In the genomic region with DNA sequence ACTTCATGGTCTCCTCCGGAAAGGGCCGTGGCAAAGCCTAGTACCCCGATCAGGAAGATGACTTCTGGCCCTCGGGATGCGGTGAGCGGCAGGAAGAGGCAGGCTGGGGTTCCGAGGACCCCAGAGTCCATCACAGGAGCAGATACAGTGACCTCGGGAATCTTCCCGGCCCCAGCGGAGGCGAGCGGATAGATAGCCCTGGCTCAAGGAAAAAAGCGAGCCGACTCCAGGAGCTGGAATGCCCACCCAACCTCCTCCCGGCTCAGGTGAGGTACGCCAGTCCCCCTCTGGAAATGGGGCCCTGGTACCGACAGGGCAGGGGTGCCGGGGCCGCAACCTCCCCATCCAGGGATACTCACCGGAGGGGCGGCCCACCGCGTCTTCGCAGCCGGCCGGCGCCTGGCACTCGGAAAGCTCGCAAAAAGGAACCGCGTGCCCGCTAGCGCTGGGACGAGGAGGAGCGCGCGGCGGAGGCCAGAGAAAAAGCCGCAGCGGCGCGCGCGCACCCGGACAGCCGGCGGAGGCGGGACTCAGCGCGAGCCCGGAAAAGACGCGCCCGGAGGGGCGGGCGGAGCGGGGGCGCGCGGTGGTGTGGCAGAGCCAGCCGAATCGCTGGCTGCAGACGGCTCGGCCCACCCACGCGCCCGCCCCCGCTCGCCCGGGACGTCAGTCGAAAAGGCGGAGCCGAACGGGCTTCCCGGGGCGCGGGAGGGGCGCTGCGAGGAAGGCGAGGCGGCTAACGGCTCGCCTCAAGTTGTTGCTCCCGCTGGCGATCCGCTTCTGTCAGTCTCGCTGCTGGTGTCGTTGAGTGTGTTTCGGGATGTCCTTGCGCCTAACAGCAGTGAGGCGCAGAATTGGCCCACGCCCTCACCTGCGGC, we compare ENCODE assay signal across 1 cellular context.
TF ChIP-seq lines count a peak whose summit lies in the region.

A gene (minus strand): TSS at position 478 of the 878 bp plus-strand sequence. CDS start 49,894 bp downstream, outside the sequence.

TF ChIP-seq in K562, 482 proteins besides CTCF, POLR2A, EP300 and RAD21 (continued from another document and continues in another):
- TF ChIP-seq, protein P1, sequence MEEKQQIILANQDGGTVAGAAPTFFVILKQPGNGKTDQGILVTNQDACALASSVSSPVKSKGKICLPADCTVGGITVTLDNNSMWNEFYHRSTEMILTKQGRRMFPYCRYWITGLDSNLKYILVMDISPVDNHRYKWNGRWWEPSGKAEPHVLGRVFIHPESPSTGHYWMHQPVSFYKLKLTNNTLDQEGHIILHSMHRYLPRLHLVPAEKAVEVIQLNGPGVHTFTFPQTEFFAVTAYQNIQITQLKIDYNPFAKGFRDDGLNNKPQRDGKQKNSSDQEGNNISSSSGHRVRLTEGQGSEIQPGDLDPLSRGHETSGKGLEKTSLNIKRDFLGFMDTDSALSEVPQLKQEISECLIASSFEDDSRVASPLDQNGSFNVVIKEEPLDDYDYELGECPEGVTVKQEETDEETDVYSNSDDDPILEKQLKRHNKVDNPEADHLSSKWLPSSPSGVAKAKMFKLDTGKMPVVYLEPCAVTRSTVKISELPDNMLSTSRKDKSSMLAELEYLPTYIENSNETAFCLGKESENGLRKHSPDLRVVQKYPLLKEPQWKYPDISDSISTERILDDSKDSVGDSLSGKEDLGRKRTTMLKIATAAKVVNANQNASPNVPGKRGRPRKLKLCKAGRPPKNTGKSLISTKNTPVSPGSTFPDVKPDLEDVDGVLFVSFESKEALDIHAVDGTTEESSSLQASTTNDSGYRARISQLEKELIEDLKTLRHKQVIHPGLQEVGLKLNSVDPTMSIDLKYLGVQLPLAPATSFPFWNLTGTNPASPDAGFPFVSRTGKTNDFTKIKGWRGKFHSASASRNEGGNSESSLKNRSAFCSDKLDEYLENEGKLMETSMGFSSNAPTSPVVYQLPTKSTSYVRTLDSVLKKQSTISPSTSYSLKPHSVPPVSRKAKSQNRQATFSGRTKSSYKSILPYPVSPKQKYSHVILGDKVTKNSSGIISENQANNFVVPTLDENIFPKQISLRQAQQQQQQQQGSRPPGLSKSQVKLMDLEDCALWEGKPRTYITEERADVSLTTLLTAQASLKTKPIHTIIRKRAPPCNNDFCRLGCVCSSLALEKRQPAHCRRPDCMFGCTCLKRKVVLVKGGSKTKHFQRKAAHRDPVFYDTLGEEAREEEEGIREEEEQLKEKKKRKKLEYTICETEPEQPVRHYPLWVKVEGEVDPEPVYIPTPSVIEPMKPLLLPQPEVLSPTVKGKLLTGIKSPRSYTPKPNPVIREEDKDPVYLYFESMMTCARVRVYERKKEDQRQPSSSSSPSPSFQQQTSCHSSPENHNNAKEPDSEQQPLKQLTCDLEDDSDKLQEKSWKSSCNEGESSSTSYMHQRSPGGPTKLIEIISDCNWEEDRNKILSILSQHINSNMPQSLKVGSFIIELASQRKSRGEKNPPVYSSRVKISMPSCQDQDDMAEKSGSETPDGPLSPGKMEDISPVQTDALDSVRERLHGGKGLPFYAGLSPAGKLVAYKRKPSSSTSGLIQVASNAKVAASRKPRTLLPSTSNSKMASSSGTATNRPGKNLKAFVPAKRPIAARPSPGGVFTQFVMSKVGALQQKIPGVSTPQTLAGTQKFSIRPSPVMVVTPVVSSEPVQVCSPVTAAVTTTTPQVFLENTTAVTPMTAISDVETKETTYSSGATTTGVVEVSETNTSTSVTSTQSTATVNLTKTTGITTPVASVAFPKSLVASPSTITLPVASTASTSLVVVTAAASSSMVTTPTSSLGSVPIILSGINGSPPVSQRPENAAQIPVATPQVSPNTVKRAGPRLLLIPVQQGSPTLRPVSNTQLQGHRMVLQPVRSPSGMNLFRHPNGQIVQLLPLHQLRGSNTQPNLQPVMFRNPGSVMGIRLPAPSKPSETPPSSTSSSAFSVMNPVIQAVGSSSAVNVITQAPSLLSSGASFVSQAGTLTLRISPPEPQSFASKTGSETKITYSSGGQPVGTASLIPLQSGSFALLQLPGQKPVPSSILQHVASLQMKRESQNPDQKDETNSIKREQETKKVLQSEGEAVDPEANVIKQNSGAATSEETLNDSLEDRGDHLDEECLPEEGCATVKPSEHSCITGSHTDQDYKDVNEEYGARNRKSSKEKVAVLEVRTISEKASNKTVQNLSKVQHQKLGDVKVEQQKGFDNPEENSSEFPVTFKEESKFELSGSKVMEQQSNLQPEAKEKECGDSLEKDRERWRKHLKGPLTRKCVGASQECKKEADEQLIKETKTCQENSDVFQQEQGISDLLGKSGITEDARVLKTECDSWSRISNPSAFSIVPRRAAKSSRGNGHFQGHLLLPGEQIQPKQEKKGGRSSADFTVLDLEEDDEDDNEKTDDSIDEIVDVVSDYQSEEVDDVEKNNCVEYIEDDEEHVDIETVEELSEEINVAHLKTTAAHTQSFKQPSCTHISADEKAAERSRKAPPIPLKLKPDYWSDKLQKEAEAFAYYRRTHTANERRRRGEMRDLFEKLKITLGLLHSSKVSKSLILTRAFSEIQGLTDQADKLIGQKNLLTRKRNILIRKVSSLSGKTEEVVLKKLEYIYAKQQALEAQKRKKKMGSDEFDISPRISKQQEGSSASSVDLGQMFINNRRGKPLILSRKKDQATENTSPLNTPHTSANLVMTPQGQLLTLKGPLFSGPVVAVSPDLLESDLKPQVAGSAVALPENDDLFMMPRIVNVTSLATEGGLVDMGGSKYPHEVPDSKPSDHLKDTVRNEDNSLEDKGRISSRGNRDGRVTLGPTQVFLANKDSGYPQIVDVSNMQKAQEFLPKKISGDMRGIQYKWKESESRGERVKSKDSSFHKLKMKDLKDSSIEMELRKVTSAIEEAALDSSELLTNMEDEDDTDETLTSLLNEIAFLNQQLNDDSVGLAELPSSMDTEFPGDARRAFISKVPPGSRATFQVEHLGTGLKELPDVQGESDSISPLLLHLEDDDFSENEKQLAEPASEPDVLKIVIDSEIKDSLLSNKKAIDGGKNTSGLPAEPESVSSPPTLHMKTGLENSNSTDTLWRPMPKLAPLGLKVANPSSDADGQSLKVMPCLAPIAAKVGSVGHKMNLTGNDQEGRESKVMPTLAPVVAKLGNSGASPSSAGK (IDR thresholded peaks at IDR 0.05), result peak; percentile 74
- TF ChIP-seq TAF1 (IDR thresholded peaks at IDR 0.05; ENCODE audit: control insufficient read depth, extremely low read depth, insufficient read depth, low read length, severe bottlenecking) (peak; percentile 81), CBX3 (IDR thresholded peaks at IDR 0.05; ENCODE audit: borderline replicate concordance in 1 of 2, low read length in 2 of 2) (0 out of 3 replicates have a peak, but pooled peaks of 1 of the 2 experiments have one; percentile 26), ZNF184 (CRISPR knock-in tag; IDR thresholded peaks at IDR 0.05) (no peak), MEIS2 (IDR thresholded peaks at IDR 0.05; ENCODE audit: partially characterized antibody) (peak; percentile 12), ZFP1 (CRISPR knock-in tag; IDR thresholded peaks at IDR 0.05) (no peak), SP1 (CRISPR knock-in tag; IDR thresholded peaks at IDR 0.05) (peak; percentile 44; the same call in 1 of the 2 replicates), RBFOX2 (IDR thresholded peaks at IDR 0.05; ENCODE audit: low read depth, low read length) (peak; percentile 90), E2F3 (CRISPR knock-in tag; IDR thresholded peaks at IDR 0.05) (no peak), XRCC3 (IDR thresholded peaks at IDR 0.05) (no peak), MYC (IDR thresholded peaks at IDR 0.05; ENCODE audit: low read depth, low read length) (peak; percentile 59; the same call in 1 of the 2 replicates), MYC (CRISPR knock-in tag; IDR thresholded peaks at IDR 0.05; ENCODE audit: borderline replicate concordance, low read depth) (no peak), MAZ (CRISPR knock-in tag; conservative IDR thresholded peaks at IDR 0.05 in 1 of 2, IDR thresholded peaks at IDR 0.05 in 1 of 2) (peak; percentile 61 to 62; a peak in 3 of 4 replicates), JUND (IDR thresholded peaks at IDR 0.05; ENCODE audit: borderline replicate concordance, low read depth, low read length) (0 out of 2 replicates have a peak, but pooled peaks have one; percentile 1), JUND (tag; IDR thresholded peaks at IDR 0.05; ENCODE audit: borderline replicate concordance, low read depth, low read length) (no peak; the same call in 2 of the 3 replicates), ZNF830 (CRISPR knock-in tag; IDR thresholded peaks at IDR 0.05) (no peak), NCOA1 (IDR thresholded peaks at IDR 0.05; ENCODE audit: low read depth) (0 out of 2 replicates have a peak, but pooled peaks have one; percentile 38), ETV6 (IDR thresholded peaks at IDR 0.05; ENCODE audit: borderline replicate concordance in 1 of 2, low read depth in 2 of 2, low read length in 1 of 2) (no peak), ETV6 (CRISPR knock-in tag; IDR thresholded peaks at IDR 0.05; ENCODE audit: borderline replicate concordance) (0 out of 2 replicates have a peak, but pooled peaks have one; percentile 47), STAT5B (CRISPR knock-in tag; IDR thresholded peaks at IDR 0.05) (no peak), NRF1 (conservative IDR thresholded peaks at IDR 0.05 in 1 of 2, IDR thresholded peaks at IDR 0.05 in 1 of 2) (peak; percentile 86)
- TF ChIP-seq, protein P2, sequence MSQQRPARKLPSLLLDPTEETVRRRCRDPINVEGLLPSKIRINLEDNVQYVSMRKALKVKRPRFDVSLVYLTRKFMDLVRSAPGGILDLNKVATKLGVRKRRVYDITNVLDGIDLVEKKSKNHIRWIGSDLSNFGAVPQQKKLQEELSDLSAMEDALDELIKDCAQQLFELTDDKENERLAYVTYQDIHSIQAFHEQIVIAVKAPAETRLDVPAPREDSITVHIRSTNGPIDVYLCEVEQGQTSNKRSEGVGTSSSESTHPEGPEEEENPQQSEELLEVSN (IDR thresholded peaks at IDR 0.05; ENCODE audit: borderline replicate concordance in 1 of 2, extremely low read depth in 1 of 2, insufficient read depth in 1 of 2, insufficient read length in 1 of 2, low read depth in 1 of 2, low read length in 1 of 2, poor library complexity in 1 of 2, severe bottlenecking in 1 of 2), result peak; percentile 26 to 90
- TF ChIP-seq, protein P3, sequence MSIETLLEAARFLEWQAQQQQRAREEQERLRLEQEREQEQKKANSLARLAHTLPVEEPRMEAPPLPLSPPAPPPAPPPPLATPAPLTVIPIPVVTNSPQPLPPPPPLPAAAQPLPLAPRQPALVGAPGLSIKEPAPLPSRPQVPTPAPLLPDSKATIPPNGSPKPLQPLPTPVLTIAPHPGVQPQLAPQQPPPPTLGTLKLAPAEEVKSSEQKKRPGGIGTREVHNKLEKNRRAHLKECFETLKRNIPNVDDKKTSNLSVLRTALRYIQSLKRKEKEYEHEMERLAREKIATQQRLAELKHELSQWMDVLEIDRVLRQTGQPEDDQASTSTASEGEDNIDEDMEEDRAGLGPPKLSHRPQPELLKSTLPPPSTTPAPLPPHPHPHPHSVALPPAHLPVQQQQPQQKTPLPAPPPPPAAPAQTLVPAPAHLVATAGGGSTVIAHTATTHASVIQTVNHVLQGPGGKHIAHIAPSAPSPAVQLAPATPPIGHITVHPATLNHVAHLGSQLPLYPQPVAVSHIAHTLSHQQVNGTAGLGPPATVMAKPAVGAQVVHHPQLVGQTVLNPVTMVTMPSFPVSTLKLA (conservative IDR thresholded peaks at IDR 0.05), result peak in 1 of 2 experiments; percentile 34; a peak in 1 of 4 replicates
- TF ChIP-seq, protein P4, sequence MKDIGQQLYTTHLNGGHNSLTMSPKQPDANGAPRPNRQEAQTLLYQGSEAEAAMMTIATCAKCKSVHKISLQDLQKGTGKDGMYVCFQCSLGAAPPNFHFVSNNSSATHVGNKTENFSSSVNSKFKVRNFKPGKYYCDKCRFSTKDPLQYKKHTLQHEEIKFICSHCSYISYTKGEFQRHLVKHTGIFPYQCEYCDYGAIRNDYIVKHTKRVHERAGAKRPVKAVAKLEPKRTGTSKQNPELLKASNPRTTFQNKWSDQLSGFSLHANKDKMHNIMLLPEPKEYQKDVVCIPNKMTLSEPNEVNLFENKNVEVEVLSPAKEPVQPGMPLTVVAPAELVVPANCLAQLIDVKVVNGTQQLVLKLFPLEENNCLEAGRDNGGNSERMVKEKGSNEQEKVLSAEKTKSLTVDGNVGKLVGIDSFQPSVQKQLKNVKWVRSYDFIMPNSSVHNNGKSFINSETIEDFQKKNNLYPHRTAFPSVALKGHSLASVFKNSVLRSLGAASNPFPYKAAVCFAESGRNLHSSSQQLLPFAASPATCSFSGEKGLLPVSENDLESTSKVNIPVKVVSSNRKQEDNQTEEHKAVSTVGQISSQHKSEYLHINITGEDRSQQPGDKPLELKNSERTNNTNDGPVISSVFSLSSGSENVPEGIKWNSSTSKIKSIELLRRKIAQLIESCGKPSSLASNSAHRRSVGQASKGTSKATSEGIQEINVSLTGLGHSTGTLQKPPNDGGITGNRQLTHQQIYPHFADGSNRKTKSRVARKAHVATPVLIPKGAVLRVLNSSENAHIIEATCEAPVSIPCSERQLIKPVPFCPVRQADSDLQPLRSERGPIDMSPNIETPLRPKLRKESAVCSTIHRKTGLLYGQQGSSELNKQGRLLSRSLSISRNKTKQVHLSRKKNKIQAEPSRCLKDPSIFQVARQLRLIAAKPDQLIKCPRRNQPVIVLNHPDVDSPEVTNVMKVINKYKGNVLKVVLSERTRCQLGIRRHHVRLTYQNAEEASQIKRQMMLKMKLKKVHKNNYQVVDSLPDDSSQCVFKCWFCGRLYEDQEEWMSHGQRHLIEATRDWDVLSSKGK (CRISPR knock-in tag; IDR thresholded peaks at IDR 0.05), result no peak
- TF ChIP-seq, protein P5, sequence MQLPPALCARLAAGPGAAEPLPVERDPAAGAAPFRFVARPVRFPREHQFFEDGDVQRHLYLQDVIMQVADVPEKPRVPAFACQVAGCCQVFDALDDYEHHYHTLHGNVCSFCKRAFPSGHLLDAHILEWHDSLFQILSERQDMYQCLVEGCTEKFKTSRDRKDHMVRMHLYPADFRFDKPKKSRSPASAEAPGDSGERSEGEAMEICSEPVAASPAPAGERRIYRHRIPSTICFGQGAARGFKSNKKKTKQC (CRISPR knock-in tag; IDR thresholded peaks at IDR 0.05), result peak; percentile 34; the same call in 1 of the 2 replicates
- TF ChIP-seq, protein P6, sequence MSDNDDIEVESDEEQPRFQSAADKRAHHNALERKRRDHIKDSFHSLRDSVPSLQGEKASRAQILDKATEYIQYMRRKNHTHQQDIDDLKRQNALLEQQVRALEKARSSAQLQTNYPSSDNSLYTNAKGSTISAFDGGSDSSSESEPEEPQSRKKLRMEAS (CRISPR knock-in tag; IDR thresholded peaks at IDR 0.05), result peak; percentile 82
- TF ChIP-seq, protein P7, sequence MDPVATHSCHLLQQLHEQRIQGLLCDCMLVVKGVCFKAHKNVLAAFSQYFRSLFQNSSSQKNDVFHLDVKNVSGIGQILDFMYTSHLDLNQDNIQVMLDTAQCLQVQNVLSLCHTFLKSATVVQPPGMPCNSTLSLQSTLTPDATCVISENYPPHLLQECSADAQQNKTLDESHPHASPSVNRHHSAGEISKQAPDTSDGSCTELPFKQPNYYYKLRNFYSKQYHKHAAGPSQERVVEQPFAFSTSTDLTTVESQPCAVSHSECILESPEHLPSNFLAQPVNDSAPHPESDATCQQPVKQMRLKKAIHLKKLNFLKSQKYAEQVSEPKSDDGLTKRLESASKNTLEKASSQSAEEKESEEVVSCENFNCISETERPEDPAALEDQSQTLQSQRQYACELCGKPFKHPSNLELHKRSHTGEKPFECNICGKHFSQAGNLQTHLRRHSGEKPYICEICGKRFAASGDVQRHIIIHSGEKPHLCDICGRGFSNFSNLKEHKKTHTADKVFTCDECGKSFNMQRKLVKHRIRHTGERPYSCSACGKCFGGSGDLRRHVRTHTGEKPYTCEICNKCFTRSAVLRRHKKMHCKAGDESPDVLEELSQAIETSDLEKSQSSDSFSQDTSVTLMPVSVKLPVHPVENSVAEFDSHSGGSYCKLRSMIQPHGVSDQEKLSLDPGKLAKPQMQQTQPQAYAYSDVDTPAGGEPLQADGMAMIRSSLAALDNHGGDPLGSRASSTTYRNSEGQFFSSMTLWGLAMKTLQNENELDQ (CRISPR knock-in tag; IDR thresholded peaks at IDR 0.05; ENCODE audit: borderline replicate concordance), result peak; percentile 58; the same call in 1 of the 2 replicates
